28 cellular contexts compared by ENCODE assay signal in the genomic region with DNA sequence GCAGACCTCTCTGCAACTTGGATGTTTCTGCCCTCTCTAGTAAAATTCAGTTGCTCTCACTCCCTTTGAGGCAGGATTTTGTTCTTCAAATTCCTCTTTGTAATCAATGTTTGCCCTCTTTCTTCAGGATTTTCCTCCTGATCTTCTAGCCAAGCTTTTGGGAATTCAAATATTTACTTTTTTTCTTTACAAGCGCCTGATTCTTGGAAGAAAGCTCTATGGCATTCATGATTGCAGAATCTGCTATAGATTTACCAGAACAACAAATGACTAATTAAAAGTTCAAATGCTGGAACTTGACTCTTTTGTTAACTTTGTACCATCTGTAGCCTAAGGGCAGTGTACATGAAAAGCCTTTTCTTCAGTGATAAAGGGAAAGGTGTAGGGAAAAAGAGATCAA.
"Had no signal": no experiment of that assay in that cellular context is flagged by ENCODE, and none has a peak within 500 bp of the region (broad histone marks: within the 10 kb centered on the region; RNA-seq: fewer than 3 reads in every experiment).

No MANE protein-coding gene starts in this region.

- H3K9me3 Mint-ChIP-seq: nephron; neural crest cell; stimulated activated memory B cell treated with anti-CD40 and anti-IgM and Interleukin-4, amounts not matched to agents 10 μg/mL and 1 μg/mL and 100 μg/mL, for 72 hours; type B pancreatic cell had no signal

- H3K4me2 ChIP-seq: hepatocyte, smooth muscle cell had no signal

- H3K4me1 ChIP-seq: heart right ventricle, left lung, pancreas, psoas muscle, right lobe of liver, tibial nerve, uterus had no signal

- H3K9me3 ChIP-seq: left lung, pancreas, psoas muscle, right lobe of liver, tibial nerve, uterus had no signal

- H3K36me3 ChIP-seq: heart right ventricle, left lung, pancreas, right lobe of liver, tibial nerve, uterus had no signal

- H3K36me3 Mint-ChIP-seq: memory B cell; naive thymus-derived CD8-positive, alpha-beta T cell; stimulated activated memory B cell treated with anti-CD40 and anti-IgM and Interleukin-4, amounts not matched to agents 10 μg/mL and 1 μg/mL and 100 μg/mL, for 72 hours; type B pancreatic cell had no signal

- H3K79me2 ChIP-seq: hepatocyte had no signal

- FAIRE-seq: keratinocyte, pancreas had no signal

- ATAC-seq: left cardiac atrium; left lung; naive thymus-derived CD8-positive, alpha-beta T cell; pancreas; psoas muscle; right lobe of liver; stimulated activated memory B cell treated with anti-CD40 and anti-IgM and Interleukin-4, amounts not matched to agents 10 μg/mL and 1 μg/mL and 100 μg/mL, for 72 hours; stimulated activated naive CD8-positive, alpha-beta T cell treated with anti-CD3 and anti-CD28 coated beads, Interleukin-15, amount 100 ng/mL, for 72 hours had no signal

- H3K4me3 Mint-ChIP-seq: memory B cell; naive thymus-derived CD8-positive, alpha-beta T cell; nephron; neural crest cell; stimulated activated memory B cell treated with anti-CD40 and anti-IgM and Interleukin-4, amounts not matched to agents 10 μg/mL and 1 μg/mL and 100 μg/mL, for 72 hours; stimulated activated naive CD8-positive, alpha-beta T cell treated with anti-CD3 and anti-CD28 coated beads, Interleukin-15, amount 100 ng/mL, for 72 hours; type B pancreatic cell had no signal

- H3K27me3 Mint-ChIP-seq: memory B cell; stimulated activated memory B cell treated with anti-CD40 and anti-IgM and Interleukin-4, amounts not matched to agents 10 μg/mL and 1 μg/mL and 100 μg/mL, for 72 hours; stimulated activated naive CD8-positive, alpha-beta T cell treated with anti-CD3 and anti-CD28 coated beads, Interleukin-15, amount 100 ng/mL, for 72 hours; type B pancreatic cell had no signal

- DNase-seq: kidney glomerular epithelial cell; left cardiac atrium; left lung; naive thymus-derived CD8-positive, alpha-beta T cell; nucleus accumbens; pancreas; posterior cingulate gyrus; psoas muscle; right lobe of liver; stimulated activated CD4-positive, alpha-beta T cell treated with anti-CD3 and anti-CD28 coated beads, Interleukin-1b, Interleukin-23, amount 100 ng/mL, for 48 hours; stimulated activated CD4-positive, alpha-beta T cell treated with anti-CD3 and anti-CD28 coated beads, Interleukin-2, amount 100 ng/mL, for 48 hours; stimulated activated CD4-positive, alpha-beta T cell treated with anti-CD3 and anti-CD28 coated beads, Interleukin-4, amount 100 ng/mL, for 4 hours; stimulated activated CD8-positive, alpha-beta memory T cell treated with anti-CD3 and anti-CD28 coated beads, Interleukin-4, amount 100 ng/mL, for 48 hours; stimulated activated naive CD4-positive, alpha-beta T cell treated with Interleukin-2 at 50 U/mL for 16 hours; stimulated activated naive CD8-positive, alpha-beta T cell treated with anti-CD3 and anti-CD28 coated beads, Interleukin-15, amount 100 ng/mL, for 72 hours; substantia nigra; uterus had no signal

- H3K4me3 ChIP-seq: heart right ventricle, hepatocyte, left lung, lung, pancreas, psoas muscle, right lobe of liver, smooth muscle cell, tibial nerve, uterus had no signal

- H3K27ac Mint-ChIP-seq: memory B cell; naive thymus-derived CD8-positive, alpha-beta T cell; nephron; stimulated activated memory B cell treated with anti-CD40 and anti-IgM and Interleukin-4, amounts not matched to agents 10 μg/mL and 1 μg/mL and 100 μg/mL, for 72 hours; stimulated activated naive CD8-positive, alpha-beta T cell treated with anti-CD3 and anti-CD28 coated beads, Interleukin-15, amount 100 ng/mL, for 72 hours; type B pancreatic cell had no signal

- H3K27ac ChIP-seq: heart right ventricle, hepatocyte, left lung, pancreas, psoas muscle, right lobe of liver, tibial nerve, uterus had no signal

- H2AFZ ChIP-seq: hepatocyte had no signal

- H3K27me3 ChIP-seq: heart right ventricle, hepatocyte, left lung, pancreas, right lobe of liver, tibial nerve, uterus had no signal

- H3K4me1 Mint-ChIP-seq: memory B cell; naive thymus-derived CD8-positive, alpha-beta T cell; nephron; neural crest cell; stimulated activated memory B cell treated with anti-CD40 and anti-IgM and Interleukin-4, amounts not matched to agents 10 μg/mL and 1 μg/mL and 100 μg/mL, for 72 hours; stimulated activated naive CD8-positive, alpha-beta T cell treated with anti-CD3 and anti-CD28 coated beads, Interleukin-15, amount 100 ng/mL, for 72 hours had no signal
